Comparison of ENCODE assay signal across 31 cellular contexts in the genomic region with DNA sequence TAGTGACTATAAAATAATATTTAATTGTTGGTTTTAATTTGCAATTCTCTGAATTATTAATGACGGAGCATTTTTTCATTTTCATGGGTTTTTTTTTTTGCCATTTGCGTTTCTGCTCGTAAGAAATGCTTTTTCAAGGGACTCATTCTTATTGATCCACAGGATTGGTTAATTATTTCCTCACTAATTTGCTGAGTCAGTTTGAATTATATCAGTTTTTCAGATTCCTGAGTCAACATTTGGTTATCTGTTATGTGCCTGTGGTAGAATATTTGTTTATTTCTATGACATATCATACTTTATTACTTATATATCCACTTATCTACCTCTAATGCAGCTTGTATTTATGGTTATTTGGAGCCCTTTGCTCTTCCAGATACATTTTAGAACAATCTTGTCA.
"Had no signal": no experiment of that assay in that cellular context is flagged by ENCODE, and none has a peak within 500 bp of the region (broad histone marks: within the 10 kb centered on the region; RNA-seq: fewer than 3 reads in every experiment).

No MANE protein-coding gene starts in this region.

- H3K4me3 ChIP-seq: coronary artery, dorsolateral prefrontal cortex had no signal

- FAIRE-seq: astrocyte, bronchial epithelial cell, frontal cortex had no signal

- H3K36me3 ChIP-seq: brain microvascular endothelial cell had no signal

- DNase-seq: activated CD4-positive, alpha-beta T cell treated with anti-CD3 and anti-CD28 coated beads for 1 hour; activated CD4-positive, alpha-beta T cell treated with anti-CD3 and anti-CD28 coated beads for 4 hours; activated CD4-positive, alpha-beta T cell treated with anti-CD3 and anti-CD28 coated beads, Interleukin-2, amount 50 U/mL, for 1 hour; activated CD4-positive, alpha-beta T cell treated with anti-CD3 and anti-CD28 coated beads, Interleukin-2, amount 50 U/mL, for 48 hours; activated CD8-positive, alpha-beta memory T cell treated with anti-CD3 and anti-CD28 coated beads for 24 hours; activated CD8-positive, alpha-beta T cell treated with anti-CD3 and anti-CD28 coated beads for 36 hours; activated effector memory CD4-positive, alpha-beta T cell treated with Interleukin-2 at 50 U/mL for 16 hours; activated gamma-delta T cell treated with Interleukin-2 at 50 U/mL for 16 hours; activated naive CD4-positive, alpha-beta T cell treated with anti-CD3 and anti-CD28 coated beads, Interleukin-2, amount 50 U/mL, for 16 hours; activated naive CD4-positive, alpha-beta T cell treated with Interleukin-2 at 50 U/mL for 16 hours; activated T-cell treated with anti-CD3 and anti-CD28 coated beads, Interleukin-2, amount 50 U/mL, for 4 hours; amniotic stem cell; anterior cingulate cortex; brain microvascular endothelial cell; dorsolateral prefrontal cortex; effector memory CD4-positive, alpha-beta T cell; endodermal cell; foreskin fibroblast; head of caudate nucleus; T-helper 2 cell had no signal

- H3K4me1 Mint-ChIP-seq: activated T-helper 17 cell treated with anti-CD3 and anti-CD28 coated beads, Interleukin-2, amount 50 U/mL, for 72 hours; central memory CD8-positive, alpha-beta T cell; WTC11 had no signal

- H3K36me3 Mint-ChIP-seq: activated naive CD8-positive, alpha-beta T cell; WTC11 had no signal

- H3K27me3 Mint-ChIP-seq: activated CD8-positive, alpha-beta T cell treated with anti-CD3 and anti-CD28 coated beads for 36 hours; activated naive CD8-positive, alpha-beta T cell; activated T-helper 17 cell treated with anti-CD3 and anti-CD28 coated beads, Interleukin-2, amount 50 U/mL, for 72 hours; central memory CD8-positive, alpha-beta T cell; dendritic cell treated with granulocyte-macrophage colony-stimulating factor and Interleukin-4, amounts not matched to agents 40 ng/mL and 50 ng/mL, for 4 days had no signal

- H3K9me3 Mint-ChIP-seq: activated T-helper 17 cell treated with anti-CD3 and anti-CD28 coated beads, Interleukin-2, amount 50 U/mL, for 72 hours; dendritic cell treated with granulocyte-macrophage colony-stimulating factor and Interleukin-4, amounts not matched to agents 40 ng/mL and 50 ng/mL, for 4 days; endodermal cell had no signal

- H3K27ac ChIP-seq: brain microvascular endothelial cell, coronary artery, dorsolateral prefrontal cortex, VCaP had no signal

- H3K27ac Mint-ChIP-seq: activated CD8-positive, alpha-beta T cell treated with anti-CD3 and anti-CD28 coated beads for 36 hours; activated naive CD8-positive, alpha-beta T cell; activated T-helper 17 cell treated with anti-CD3 and anti-CD28 coated beads, Interleukin-2, amount 50 U/mL, for 72 hours; dendritic cell treated with granulocyte-macrophage colony-stimulating factor and Interleukin-4, amounts not matched to agents 40 ng/mL and 50 ng/mL, for 4 days; endodermal cell; WTC11 had no signal

- H3K4me3 Mint-ChIP-seq: activated CD8-positive, alpha-beta T cell treated with anti-CD3 and anti-CD28 coated beads for 36 hours; activated naive CD8-positive, alpha-beta T cell; activated T-cell treated with anti-CD3 and anti-CD28 coated beads, Interleukin-2, amount 50 U/mL, for 4 hours; activated T-helper 17 cell treated with anti-CD3 and anti-CD28 coated beads, Interleukin-2, amount 50 U/mL, for 72 hours; central memory CD8-positive, alpha-beta T cell; dendritic cell treated with granulocyte-macrophage colony-stimulating factor and Interleukin-4, amounts not matched to agents 40 ng/mL and 50 ng/mL, for 4 days; endodermal cell; WTC11 had no signal

- H3K27me3 ChIP-seq: brain microvascular endothelial cell, dorsolateral prefrontal cortex had no signal

- ATAC-seq: activated CD8-positive, alpha-beta T cell treated with anti-CD3 and anti-CD28 coated beads for 36 hours; activated T-cell treated with anti-CD3 and anti-CD28 coated beads, Interleukin-2, amount 50 U/mL, for 4 hours; activated T-helper 17 cell treated with anti-CD3 and anti-CD28 coated beads, Interleukin-2, amount 50 U/mL, for 72 hours; esophagus mucosa; WTC11 had no signal
